8 cellular contexts compared by ENCODE assay signal in the genomic region with DNA sequence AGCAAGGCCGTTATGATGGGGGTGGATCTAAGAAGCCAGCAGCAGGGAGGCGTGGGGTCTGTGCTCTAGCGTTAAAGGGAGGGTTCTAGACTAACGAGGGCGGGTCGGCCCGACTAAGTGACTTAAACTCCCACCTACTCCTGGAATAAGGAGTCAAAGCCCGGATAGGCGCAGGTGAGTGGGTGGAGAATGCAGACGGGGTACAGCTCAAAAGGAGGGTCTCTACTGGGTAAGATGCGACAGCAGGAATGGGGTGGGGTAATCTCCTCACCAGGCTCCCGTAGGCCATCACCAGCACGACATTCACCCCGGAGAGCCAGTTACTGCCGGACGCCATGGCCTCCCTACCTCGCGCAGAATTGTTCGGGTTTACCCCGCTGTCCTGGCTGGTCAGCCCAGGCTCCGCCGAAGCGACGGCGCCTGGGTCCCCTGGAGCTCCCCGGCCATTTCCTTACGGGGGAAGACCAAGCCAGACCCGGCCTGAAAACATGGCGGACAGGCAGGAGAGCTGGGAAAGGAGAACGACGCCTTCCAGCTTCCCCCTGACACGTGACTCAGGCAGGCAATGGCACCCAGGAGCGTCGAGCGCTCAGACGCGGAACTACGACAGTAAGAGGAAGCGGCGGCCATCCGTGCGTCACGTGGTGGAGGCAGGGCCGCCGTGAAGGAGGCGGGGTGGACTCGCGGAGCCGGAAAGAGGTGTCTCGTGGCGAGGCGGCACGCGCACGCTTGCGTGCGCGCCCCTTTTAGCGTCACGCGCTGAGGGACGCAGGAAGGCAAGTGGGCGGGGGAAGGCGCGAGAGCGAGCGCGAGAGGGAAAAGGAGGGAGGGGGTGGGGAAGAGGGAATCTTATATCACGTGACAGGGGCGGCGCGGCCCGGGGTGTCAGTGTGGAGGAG. TPM values are rescaled to one million over a fixed set of nuclear protein-coding genes. Genes with fewer than 3 reads are reported as not detected.
DNase-seq lines count a peak whose midpoint lies in the region; ATAC-seq and TF ChIP-seq lines count a peak whose summit lies in the region.

A gene with protein sequence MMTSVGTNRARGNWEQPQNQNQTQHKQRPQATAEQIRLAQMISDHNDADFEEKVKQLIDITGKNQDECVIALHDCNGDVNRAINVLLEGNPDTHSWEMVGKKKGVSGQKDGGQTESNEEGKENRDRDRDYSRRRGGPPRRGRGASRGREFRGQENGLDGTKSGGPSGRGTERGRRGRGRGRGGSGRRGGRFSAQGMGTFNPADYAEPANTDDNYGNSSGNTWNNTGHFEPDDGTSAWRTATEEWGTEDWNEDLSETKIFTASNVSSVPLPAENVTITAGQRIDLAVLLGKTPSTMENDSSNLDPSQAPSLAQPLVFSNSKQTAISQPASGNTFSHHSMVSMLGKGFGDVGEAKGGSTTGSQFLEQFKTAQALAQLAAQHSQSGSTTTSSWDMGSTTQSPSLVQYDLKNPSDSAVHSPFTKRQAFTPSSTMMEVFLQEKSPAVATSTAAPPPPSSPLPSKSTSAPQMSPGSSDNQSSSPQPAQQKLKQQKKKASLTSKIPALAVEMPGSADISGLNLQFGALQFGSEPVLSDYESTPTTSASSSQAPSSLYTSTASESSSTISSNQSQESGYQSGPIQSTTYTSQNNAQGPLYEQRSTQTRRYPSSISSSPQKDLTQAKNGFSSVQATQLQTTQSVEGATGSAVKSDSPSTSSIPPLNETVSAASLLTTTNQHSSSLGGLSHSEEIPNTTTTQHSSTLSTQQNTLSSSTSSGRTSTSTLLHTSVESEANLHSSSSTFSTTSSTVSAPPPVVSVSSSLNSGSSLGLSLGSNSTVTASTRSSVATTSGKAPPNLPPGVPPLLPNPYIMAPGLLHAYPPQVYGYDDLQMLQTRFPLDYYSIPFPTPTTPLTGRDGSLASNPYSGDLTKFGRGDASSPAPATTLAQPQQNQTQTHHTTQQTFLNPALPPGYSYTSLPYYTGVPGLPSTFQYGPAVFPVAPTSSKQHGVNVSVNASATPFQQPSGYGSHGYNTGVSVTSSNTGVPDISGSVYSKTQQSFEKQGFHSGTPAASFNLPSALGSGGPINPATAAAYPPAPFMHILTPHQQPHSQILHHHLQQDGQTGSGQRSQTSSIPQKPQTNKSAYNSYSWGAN (plus strand): TSS at position 885 of the 899 bp plus-strand sequence. CDS start 4,169 bp downstream, outside the sequence.

- peak within 1 kb of the TSS; percentile 90 to 100 (median 99) for H3K27ac ChIP-seq in heart right ventricle
- H3K27ac ChIP-seq in upper lobe of left lung, result peak within 1 kb of the TSS; percentile 98 to 100 (median 99)

- in situ Hi-C loops in GM13976 (cut with MboI; ENCODE audit: low sequenced_read_pairs, unreplicated experiment), result no loop called here

- peak within 1 kb of the TSS; percentile 69 to 93 (median 88) for H3K4me3 ChIP-seq in heart right ventricle
- H3K4me3 ChIP-seq in upper lobe of left lung, result peak within 1 kb of the TSS; percentile 61 to 80 (median 73)

- peaks cover 0 to 49% (median 8%) of the 10 kb centered on the region in 9 donors for H3K36me3 ChIP-seq in heart right ventricle
- peaks cover 3 to 26% (median 10%) of the 10 kb centered on the region in 4 donors for H3K36me3 ChIP-seq in upper lobe of left lung

- peaks cover 14 to 67% (median 62%) of the 10 kb centered on the region in 9 donors for H3K4me1 ChIP-seq in heart right ventricle
- peaks cover 36 to 57% (median 48%) of the 10 kb centered on the region in 4 donors for H3K4me1 ChIP-seq in upper lobe of left lung

- TF ChIP-seq CTCF in GM13976 (IDR thresholded peaks at IDR 0.05; ENCODE audit: borderline replicate concordance, control extremely low read depth, extremely low read depth, insufficient read depth, missing control alignments) (no peak), heart right ventricle (IDR thresholded peaks at IDR 0.05) (no peak), upper lobe of left lung (IDR thresholded peaks at IDR 0.05) (peak in 3 of 6 experiments; percentile 21 to 29 (median 25))

- DNase-seq in GM13976 (ENCODE audit: low spot score), result peak; percentile 95
- peak; percentile 97 for DNase-seq in NCI-H146 treated with DMSO at 0.1 percent for 48 hours (lab: John Stamatoyannopoulos, UW; ENCODE audit: unreplicated experiment)
- peak; percentile 98 for DNase-seq in amniotic epithelial cell (ENCODE audit: low read depth)
- DNase-seq in heart right ventricle, result peak; percentile 99
- DNase-seq in posterior cingulate gyrus, result peak; percentile 98 to 100 (median 98)
- DNase-seq in upper lobe of left lung, result peak; percentile 99 to 100

- no peaks in the 10 kb centered on the region for H3K9me3 ChIP-seq in heart right ventricle
- H3K9me3 ChIP-seq in upper lobe of left lung, result no peaks in the 10 kb centered on the region

- ATAC-seq in HG02870 (IDR thresholded peaks at IDR 0.05; ENCODE audit: unreplicated experiment), result peak; percentile 89
- peak; percentile 97 to 99 (median 98) for ATAC-seq in heart right ventricle
- peak; percentile 97 to 98 for ATAC-seq in upper lobe of left lung (ENCODE audit: low FRiP score in 2 of 2)

- intact Hi-C loops in T-helper 1 cell treated with Interleukin-12 subunit alpha and Interleukin-12 subunit beta and Interleukin-4 antibody, amounts not matched to agents 30 ng/mL and 1 ng/mL, for 36 hours (cut with micrococcal nuclease), result loop anchor here (1.0 to 5.0 kb wide), 16 partner anchors 21 to 1638 kb away; a partner anchor contains a TSS
- intact Hi-C loops in heart right ventricle (cut with DNase I), result loop anchor here in 4 of 10 donors (2.0 to 5.0 kb wide), 6 partner anchors 37 to 52 kb away; a partner anchor contains a TSS
- intact Hi-C loops in posterior cingulate gyrus (cut with DNase I), result loop anchor here (2.0 to 5.0 kb wide), 3 partner anchors 38 to 338 kb away; a partner anchor contains a TSS

- TF ChIP-seq POLR2A in upper lobe of left lung (IDR thresholded peaks at IDR 0.05), result peak in 3 of 4 donors; percentile 56 to 88 (median 87)

- H3K27me3 ChIP-seq in heart right ventricle, result no peaks in the 10 kb centered on the region
- no peaks in the 10 kb centered on the region for H3K27me3 ChIP-seq in upper lobe of left lung

- TF ChIP-seq EP300 in upper lobe of left lung (IDR thresholded peaks at IDR 0.05), result peak in 1 of 4 donors; percentile 98

- WGBS in heart right ventricle, 2 donors, result 0% methylated on average over 72 to 73 of the region's 73 CpGs
- 0 to 1% methylated on average over 26 to 67 of the region's 73 CpGs for WGBS in upper lobe of left lung, 2 donors

RNA-seq across cellular contexts. Expression of the gene that starts here (rescaled TPM):
- 223 and 230 TPM in 2 replicates for total RNA-seq in T-helper 1 cell treated with Interleukin-12 subunit alpha and Interleukin-12 subunit beta and Interleukin-4 antibody, amounts not matched to agents 30 ng/mL and 1 ng/mL, for 36 hours
- total RNA-seq in heart right ventricle (100 to 1,000 TPM; 103 to 135 (median 112) TPM), upper lobe of left lung (100 to 1,000 TPM in 5 of 6 donors, 10 to 100 TPM in 1; 77.5 to 137 (median 119) TPM)
- polyA plus RNA-seq in heart right ventricle, result 10 to 100 TPM; 55.2 to 61.8 TPM

Comparison
In these comparisons a context has a peak if more than half of its experiments do, and no peak if none do; other contexts are left out.
1. Peak in every context shown above with its lines: DNase-seq, ATAC-seq, H3K4me3 ChIP-seq and H3K27ac ChIP-seq.